ENCODE assay signal across 8 cellular contexts in genomic region chrX:153400146-153401132, GRCh38. TPM values are rescaled to one million over a fixed set of nuclear protein-coding genes. Genes with fewer than 3 reads are reported as not detected.
DNase-seq lines count a peak whose midpoint lies in the region; ATAC-seq and TF ChIP-seq lines count a peak whose summit lies in the region.

No MANE protein-coding gene starts in this region.

- TF ChIP-seq CTCF in GM10248 (IDR thresholded peaks at IDR 0.05; ENCODE audit: control extremely low read depth, extremely low read depth, low read depth, missing control alignments) (peak; percentile 92), VCaP (conservative IDR thresholded peaks at IDR 0.05) (peak; percentile 62), colonic mucosa (IDR thresholded peaks at IDR 0.05) (peak; percentile 36)

- H3K36me3 ChIP-seq in colonic mucosa: no peaks in the 10 kb centered on the region

- no peak overlapping the region for H3K4me3 ChIP-seq in colonic mucosa

- H3K27me3 ChIP-seq in colonic mucosa: no peaks in the 10 kb centered on the region

- no peak overlapping the region for H3K9ac ChIP-seq in colonic mucosa (ENCODE audit: low read depth in 2 of 2, low read length in 2 of 2)

- CTCF ChIA-PET in GM10248 (lab: Yijun Ruan, JAX): interaction anchor here (1.7 kb wide), 1 partner anchor 34 kb away, joined by 3 read pairs; no protein-coding TSS in a partner anchor

- ATAC-seq in natural killer cell treated with Interleukin-12 subunit alpha and Interleukin-12 subunit beta and Interleukin-15 and Interleukin-18, amount 100 ng/mL, for 72 hours: peak; percentile 70 to 72
- ATAC-seq in HG03439 (IDR thresholded peaks at IDR 0.05; ENCODE audit: unreplicated experiment) (no peak), HG03139 (IDR thresholded peaks at IDR 0.05; ENCODE audit: unreplicated experiment) (no peak)

- intact Hi-C loops in colonic mucosa (cut with DNase I): no loop called here

- POLR2A ChIA-PET in GM10248 (lab: Yijun Ruan, JAX): no interaction called here

- no peaks in the 10 kb centered on the region for H3K9me3 ChIP-seq in colonic mucosa

- H3K4me1 Mint-ChIP-seq in natural killer cell treated with Interleukin-12 subunit alpha and Interleukin-12 subunit beta and Interleukin-15 and Interleukin-18, amount 100 ng/mL, for 72 hours (ENCODE audit: low read depth in 2 of 2): peaks cover 0 to 3% of the 10 kb centered on the region in 2 donors

- H3K27me3 Mint-ChIP-seq in natural killer cell treated with Interleukin-12 subunit alpha and Interleukin-12 subunit beta and Interleukin-15 and Interleukin-18, amount 100 ng/mL, for 72 hours: peaks cover 0 to 9% of the 10 kb centered on the region in 2 donors

- H3K4me3 Mint-ChIP-seq in natural killer cell treated with Interleukin-12 subunit alpha and Interleukin-12 subunit beta and Interleukin-15 and Interleukin-18, amount 100 ng/mL, for 72 hours: no peak overlapping the region

- no peaks in the 10 kb centered on the region for H3K36me3 Mint-ChIP-seq in natural killer cell treated with Interleukin-12 subunit alpha and Interleukin-12 subunit beta and Interleukin-15 and Interleukin-18, amount 100 ng/mL, for 72 hours

- no peaks in the 10 kb centered on the region for H3K9me3 Mint-ChIP-seq in natural killer cell treated with Interleukin-12 subunit alpha and Interleukin-12 subunit beta and Interleukin-15 and Interleukin-18, amount 100 ng/mL, for 72 hours

- no peak overlapping the region for H3K27ac Mint-ChIP-seq in natural killer cell treated with Interleukin-12 subunit alpha and Interleukin-12 subunit beta and Interleukin-15 and Interleukin-18, amount 100 ng/mL, for 72 hours

- H3K27ac ChIP-seq in VCaP (no peak overlapping the region), colonic mucosa (no peak overlapping the region)

- H3K4me1 ChIP-seq in colonic mucosa: no peaks in the 10 kb centered on the region

- DNase-seq in GM10248 (ENCODE audit: extremely low spot score) (peak; percentile 77), HuH-7 (ENCODE audit: low spot score) (peak; percentile 84), colonic mucosa (no peak), NCI-H187 treated with DMSO at 0.1 percent for 48 hours (lab: John Stamatoyannopoulos, UW) (no peak)
- DNase-seq in natural killer cell treated with Interleukin-12 subunit alpha and Interleukin-12 subunit beta and Interleukin-15 and Interleukin-18, amount 100 ng/mL, for 72 hours (ENCODE audit: low spot score): no peak

RNA-seq across cellular contexts. Expression of gene PNMA6E, which starts 0.7 kb away (rescaled TPM):
- not detected for total RNA-seq in colonic mucosa
- total RNA-seq in natural killer cell treated with Interleukin-12 subunit alpha and Interleukin-12 subunit beta and Interleukin-15 and Interleukin-18, amount 100 ng/mL, for 72 hours: not detected

RNA-seq across cellular contexts. Expression of gene ZFP92, which starts 10.8 kb away (rescaled TPM):
- under 1 TPM; 0.10 to 0.29 TPM for total RNA-seq in colonic mucosa
- 1 to 10 TPM; 2.1 to 3.3 TPM for total RNA-seq in natural killer cell treated with Interleukin-12 subunit alpha and Interleukin-12 subunit beta and Interleukin-15 and Interleukin-18, amount 100 ng/mL, for 72 hours

RNA-seq across cellular contexts. Expression of gene TREX2, which starts 45.4 kb away (rescaled TPM):
- total RNA-seq in colonic mucosa: 1 to 10 TPM in 1 of 2 donors, not detected in 1; 1.2 TPM
- total RNA-seq in natural killer cell treated with Interleukin-12 subunit alpha and Interleukin-12 subunit beta and Interleukin-15 and Interleukin-18, amount 100 ng/mL, for 72 hours: 1 to 10 TPM; 1.4 to 4.5 TPM

Comparison
In these comparisons a context has a peak if more than half of its experiments do, and no peak if none do; other contexts are left out.
1. DNase-seq: peak in GM10248 (single experiment) and HuH-7 (single experiment); none in colonic mucosa (single experiment), natural killer cell treated with Interleukin-12 subunit alpha and Interleukin-12 subunit beta and Interleukin-15 and Interleukin-18, amount 100 ng/mL, for 72 hours (single experiment) and NCI-H187 treated with DMSO at 0.1 percent for 48 hours (single experiment).
2. CTCF ChIP-seq: peak in every context shown above with its lines; median percentile 92 in GM10248; 62 in VCaP; 36 in colonic mucosa.
3. ATAC-seq: peak in natural killer cell treated with Interleukin-12 subunit alpha and Interleukin-12 subunit beta and Interleukin-15 and Interleukin-18, amount 100 ng/mL, for 72 hours (2 of 2); none in HG03439 (single experiment) and HG03139 (single experiment).